Comparison of ENCODE assay signal across 17 cellular contexts in genomic region chr18:31156831-31157763, GRCh38. TPM values are rescaled to one million over a fixed set of nuclear protein-coding genes. Genes with fewer than 3 reads are reported as not detected.
DNase-seq lines count a peak whose midpoint lies in the region; ATAC-seq and TF ChIP-seq lines count a peak whose summit lies in the region.
"Had no signal": no experiment of that assay in that cellular context is flagged by ENCODE, and none has a peak within 500 bp of the region (broad histone marks: within the 10 kb centered on the region; RNA-seq: fewer than 3 reads in every experiment).

No MANE protein-coding gene starts in this region.

- WGBS in esophagus squamous epithelium, 2 donors = 42 to 63% methylated on average over 12 of the region's 12 CpGs
- no CpG with 5 or more reads among the region's 12 CpGs for WGBS in neuronal stem cell (ENCODE audit: extremely low coverage in 2 of 2, insufficient read length in 2 of 2, insufficient replicate concordance in 1 of 2), 2 donors

- TF ChIP-seq CTCF in Calu3 (IDR thresholded peaks at IDR 0.05; ENCODE audit: unreplicated experiment) = no peak
- TF ChIP-seq CTCF in esophagus squamous epithelium (IDR thresholded peaks at IDR 0.05) = no peak

- H3K9me3 Mint-ChIP-seq in Calu3 (ENCODE audit: low read depth, unreplicated experiment) = no peaks in the 10 kb centered on the region

- peaks cover 9% of the 10 kb centered on the region for H3K4me1 Mint-ChIP-seq in Calu3 (ENCODE audit: low read depth, unreplicated experiment)
- H3K4me1 Mint-ChIP-seq: activated CD4-positive, alpha-beta memory T cell treated with anti-CD3 and anti-CD28 coated beads, Interleukin-2, amount 10 ng/mL, durations not matched to agents 7 days and 5 days had no signal

- H3K27me3 Mint-ChIP-seq in Calu3 (ENCODE audit: unreplicated experiment) = no peaks in the 10 kb centered on the region
- H3K27me3 Mint-ChIP-seq: activated CD4-positive, alpha-beta memory T cell treated with anti-CD3 and anti-CD28 coated beads, Interleukin-2, amount 10 ng/mL, durations not matched to agents 7 days and 5 days had no signal

- no peak overlapping the region for H2AK5ac ChIP-seq in neuronal stem cell (ENCODE audit: low read depth, low read length)

- H2BK5ac ChIP-seq in neuronal stem cell (ENCODE audit: low read length) = no peak overlapping the region

- H3K9me3 ChIP-seq in esophagus squamous epithelium (no peaks in the 10 kb centered on the region), neuronal stem cell (replicated peaks in 1 of 2; ENCODE audit: control insufficient read depth in 2 of 2, insufficient read depth in 1 of 2, low read depth in 1 of 2, low read length in 2 of 2) (no peaks in the 10 kb centered on the region)
- H3K9me3 ChIP-seq: thoracic aorta had no signal

- peak; percentile 37 for DNase-seq in Calu3
- DNase-seq in NCI-H460 (ENCODE audit: extremely low read depth, low read depth) = peak; percentile 11
- no peak for DNase-seq in esophagus squamous epithelium (lab: John Stamatoyannopoulos, UW)
- no peak for DNase-seq in neuronal stem cell (ENCODE audit: low spot score)
- no peak for DNase-seq in NCI-H1417 (lab: John Stamatoyannopoulos, UW)
- DNase-seq in middle frontal gyrus (ENCODE audit: extremely low spot score, low spot score) = no peak
- DNase-seq: activated CD4-positive, alpha-beta memory T cell treated with anti-CD3 and anti-CD28 coated beads, Interleukin-2, amount 10 ng/mL, durations not matched to agents 7 days and 5 days; amygdala; GM23248; KG1; left colon; NCI-H1417 treated with DMSO at 0.1 percent for 48 hours; stimulated activated CD4-positive, alpha-beta T cell treated with anti-CD3 and anti-CD28 coated beads, Interleukin-1b, Interleukin-23, amount 100 ng/mL, for 48 hours had no signal

- intact Hi-C loops in Calu3 (cut with micrococcal nuclease; ENCODE audit: unreplicated experiment) = loop anchor here (5.0 kb wide), 1 partner anchor 60 kb away; no protein-coding TSS in a partner anchor
- intact Hi-C loops in esophagus squamous epithelium (cut with DNase I) = no loop called here

- no peak overlapping the region for H3K4me2 ChIP-seq in neuronal stem cell (ENCODE audit: insufficient read depth, low read length, poor library complexity, severe bottlenecking)

- BruUV-seq in Calu3 (replicated peaks; lab: Mats Ljungman, UMichigan) = no TSS peak

- H3K14ac ChIP-seq in neuronal stem cell (ENCODE audit: low read length) = no peak overlapping the region

- peak overlapping the region in 3 of 4 donors; percentile 59 to 81 (median 81) for H3K27ac ChIP-seq in esophagus squamous epithelium
- no peak overlapping the region for H3K27ac ChIP-seq in neuronal stem cell (replicated peaks; ENCODE audit: low read length)
- H3K27ac ChIP-seq: GM23248, thoracic aorta had no signal

- no peak overlapping the region for H2BK120ac ChIP-seq in neuronal stem cell (ENCODE audit: low read depth, low read length)

- H2BK12ac ChIP-seq in neuronal stem cell (ENCODE audit: low read length) = no peak overlapping the region

- H3K27me3 ChIP-seq in esophagus squamous epithelium = no peaks in the 10 kb centered on the region
- H3K27me3 ChIP-seq in neuronal stem cell (ENCODE audit: control insufficient read depth in 3 of 3, insufficient read depth in 3 of 3, low read depth in 1 of 3, low read length in 3 of 3) = no peaks in the 10 kb centered on the region

- no peak for ATAC-seq in GM21825 (IDR thresholded peaks at IDR 0.05; ENCODE audit: unreplicated experiment)
- no peak for ATAC-seq in HG03196 (IDR thresholded peaks at IDR 0.05; ENCODE audit: unreplicated experiment)
- ATAC-seq: left colon had no signal

- H3K23ac ChIP-seq in neuronal stem cell (ENCODE audit: low read depth, low read length, poor library complexity) = no peak overlapping the region

- H2BK15ac ChIP-seq in neuronal stem cell (ENCODE audit: low read length) = no peak overlapping the region

- no peaks in the 10 kb centered on the region for H3K79me1 ChIP-seq in neuronal stem cell (ENCODE audit: low read depth, low read length)

- no peak overlapping the region for H3K9ac ChIP-seq in neuronal stem cell (ENCODE audit: low read depth, low read length, poor library complexity)
- H3K9ac ChIP-seq: GM23248 had no signal

- no peak overlapping the region for H3K18ac ChIP-seq in neuronal stem cell (ENCODE audit: low read length)

- no peak overlapping the region for H4K91ac ChIP-seq in neuronal stem cell (ENCODE audit: low read depth, low read length, poor library complexity)

- no peak overlapping the region for H3K4ac ChIP-seq in neuronal stem cell (ENCODE audit: low read length)

- H3K4me3 ChIP-seq in esophagus squamous epithelium (peak overlapping the region in 1 of 4 donors; percentile 10), neuronal stem cell (ENCODE audit: low read length in 2 of 2) (no peak overlapping the region)
- H3K4me3 ChIP-seq: GM23248, thoracic aorta had no signal

- peaks cover 6% of the 10 kb centered on the region for H3K36me3 Mint-ChIP-seq in Calu3 (ENCODE audit: insufficient read depth, unreplicated experiment)

- peak overlapping the region; percentile 14 for H3K4me3 Mint-ChIP-seq in Calu3 (ENCODE audit: low read depth, unreplicated experiment)
- H3K4me3 Mint-ChIP-seq: activated CD4-positive, alpha-beta memory T cell treated with anti-CD3 and anti-CD28 coated beads, Interleukin-2, amount 10 ng/mL, durations not matched to agents 7 days and 5 days had no signal

- TF ChIP-seq POLR2A in esophagus squamous epithelium (IDR thresholded peaks at IDR 0.05) = no peak

- peaks cover 0 to 42% (median 0%) of the 10 kb centered on the region in 3 donors for H3K4me1 ChIP-seq in esophagus squamous epithelium
- H3K4me1 ChIP-seq in neuronal stem cell (ENCODE audit: control insufficient read depth in 2 of 2, insufficient read depth in 1 of 2, low read depth in 1 of 2, low read length in 2 of 2) = peaks cover 0 to 6% of the 10 kb centered on the region in 2 donors

- H3K27ac Mint-ChIP-seq in Calu3 (ENCODE audit: unreplicated experiment) = peak overlapping the region; percentile 40
- H3K27ac Mint-ChIP-seq: activated CD4-positive, alpha-beta memory T cell treated with anti-CD3 and anti-CD28 coated beads, Interleukin-2, amount 10 ng/mL, durations not matched to agents 7 days and 5 days had no signal

- no peak overlapping the region for H4K8ac ChIP-seq in neuronal stem cell (ENCODE audit: low read depth, low read length)

- H2AFZ ChIP-seq in neuronal stem cell (ENCODE audit: low read length) = peak overlapping the region; percentile 69
- H2AFZ ChIP-seq: GM23248 had no signal

- H3K36me3 ChIP-seq in esophagus squamous epithelium = no peaks in the 10 kb centered on the region
- no peaks in the 10 kb centered on the region for H3K36me3 ChIP-seq in neuronal stem cell (replicated peaks in 1 of 2; ENCODE audit: control insufficient read depth in 2 of 2, insufficient read depth in 2 of 2, low read length in 2 of 2)
- H3K36me3 ChIP-seq: thoracic aorta had no signal

- CTCF ChIA-PET in Calu3 (lab: Charles Lee) = no interaction called here

RNA-seq across cellular contexts. Expression of gene DSC1, which starts 5.6 kb away (rescaled TPM):
- total RNA-seq in Calu3 (2022) (not detected in 2 replicates), esophagus squamous epithelium (1 to 10 TPM in 1 of 4 donors, under 1 TPM in 3; 0.29 to 1.1 (median 0.60) TPM)
- 0.10 and 0.14 TPM in 2 replicates for total RNA-seq in NCI-H460 (2014; rRNA removed; shearing (Covaris generic))
- 0.40 TPM in 1 of 2 replicates, not detected in the other for polyA plus RNA-seq in NCI-H460 (2014; cell fraction: nucleus; rRNA removed)
- polyA plus RNA-seq in neuronal stem cell (2013, experiment 1 of 2) = not detected
- not detected for polyA plus RNA-seq in neuronal stem cell (2013, experiment 2 of 2)
- total RNA-seq: activated CD4-positive, alpha-beta memory T cell treated with anti-CD3 and anti-CD28 coated beads, Interleukin-2, amount 10 ng/mL, durations not matched to agents 7 days and 5 days; chondrocyte; GM23248; left colon had no signal
- polyA plus RNA-seq: GM23248 had no signal

RNA-seq across cellular contexts. Expression of gene DSC2, which starts 54.9 kb away (rescaled TPM):
- total RNA-seq in Calu3 (2022) = 31.5 and 42.4 TPM in 2 replicates
- 13.3 and 15.1 TPM in 2 replicates for total RNA-seq in NCI-H460 (2014; rRNA removed; shearing (Covaris generic))
- polyA plus RNA-seq in NCI-H460 (2014; cell fraction: nucleus; rRNA removed) = 7.4 and 8.2 TPM in 2 replicates
- 100 to 1,000 TPM; 154 to 393 (median 290) TPM for total RNA-seq in esophagus squamous epithelium
- 6.9 TPM for polyA plus RNA-seq in neuronal stem cell (2013, experiment 1 of 2)
- polyA plus RNA-seq in neuronal stem cell (2013, experiment 2 of 2) = 7.0 TPM
- total RNA-seq: activated CD4-positive, alpha-beta memory T cell treated with anti-CD3 and anti-CD28 coated beads, Interleukin-2, amount 10 ng/mL, durations not matched to agents 7 days and 5 days; GM23248 had no signal
- polyA plus RNA-seq: GM23248 had no signal

Comparison
In these comparisons a context has a peak if more than half of its experiments do, and no peak if none do; other contexts are left out.
1. DNase-seq: peak in Calu3 (single experiment) and NCI-H460 (single experiment); none in esophagus squamous epithelium (single experiment), neuronal stem cell (single experiment), NCI-H1417 (0 of 3) and middle frontal gyrus (single experiment).